ENCODE assay signal across 24 cellular contexts in the genomic region with DNA sequence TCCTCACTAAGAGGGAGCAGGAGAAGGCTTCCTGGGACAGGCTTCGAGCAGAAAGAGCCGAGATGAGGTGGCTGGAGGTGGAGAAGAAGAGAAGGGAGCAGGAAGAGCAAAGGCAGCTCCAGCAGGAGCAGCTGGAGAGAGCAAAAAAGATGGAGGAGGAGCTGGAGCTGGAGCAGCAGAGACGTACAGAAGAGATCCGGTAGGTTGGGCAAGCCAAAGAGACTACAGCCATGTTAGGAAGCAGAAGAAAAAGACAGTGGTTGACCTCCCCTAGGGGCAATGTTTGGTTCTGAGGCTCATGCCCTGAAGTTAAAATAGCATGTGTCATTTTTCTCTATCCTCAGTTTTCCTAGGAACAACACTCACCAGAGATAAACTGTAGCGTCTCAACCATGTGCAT. TPM values are rescaled to one million over a fixed set of nuclear protein-coding genes. Genes with fewer than 3 reads are reported as not detected.
DNase-seq lines count a peak whose midpoint lies in the region; ATAC-seq, FAIRE-seq and TF ChIP-seq lines count a peak whose summit lies in the region.
"Had no signal": no experiment of that assay in that cellular context is flagged by ENCODE, and none has a peak within 500 bp of the region (broad histone marks: within the 10 kb centered on the region; RNA-seq: fewer than 3 reads in every experiment).

No MANE protein-coding gene starts in this region.

- peak overlapping the region; percentile 8 for H3K27ac Mint-ChIP-seq in activated CD8-positive, alpha-beta T cell treated with anti-CD3 and anti-CD28 coated beads, Interleukin-2, amount 10 ng/mL, durations not matched to agents 7 days and 5 days
- no peak overlapping the region for H3K27ac Mint-ChIP-seq in activated CD8-positive, alpha-beta T cell treated with anti-CD3 and anti-CD28 coated beads for 36 hours
- peak overlapping the region; percentile 13 for H3K27ac Mint-ChIP-seq in nephron progenitor cell
- H3K27ac Mint-ChIP-seq: B cell; CD4-positive, CD25-positive, alpha-beta regulatory T cell had no signal

- POLR2A ChIA-PET in activated CD8-positive, alpha-beta T cell treated with anti-CD3 and anti-CD28 coated beads, Interleukin-2, amount 10 ng/mL, durations not matched to agents 7 days and 5 days (lab: Charles Lee) = no interaction called here
- POLR2A ChIA-PET in activated CD8-positive, alpha-beta T cell treated with anti-CD3 and anti-CD28 coated beads for 36 hours (lab: Charles Lee) = no interaction called here
- POLR2A ChIA-PET in K562 (lab: Yijun Ruan, JAX) = interaction anchor here (1.4 kb wide), 1 partner anchor 9 kb away, joined by 3 read pairs; no protein-coding TSS in a partner anchor

- FAIRE-seq in K562 (lab: Jason Lieb, UNC) = no peak
- FAIRE-seq: A204.1, D721Med, GM12878, H54 had no signal

- H3K4me1 Mint-ChIP-seq in activated CD8-positive, alpha-beta T cell treated with anti-CD3 and anti-CD28 coated beads, Interleukin-2, amount 10 ng/mL, durations not matched to agents 7 days and 5 days (ENCODE audit: low read depth) = peaks cover 2% of the 10 kb centered on the region
- H3K4me1 Mint-ChIP-seq in activated CD8-positive, alpha-beta T cell treated with anti-CD3 and anti-CD28 coated beads for 36 hours (ENCODE audit: low read depth) = peaks cover 2% of the 10 kb centered on the region
- peaks cover 15% of the 10 kb centered on the region for H3K4me1 Mint-ChIP-seq in nephron progenitor cell
- H3K4me1 Mint-ChIP-seq: B cell; CD8-positive, alpha-beta memory T cell had no signal

- no peak for ATAC-seq in activated CD8-positive, alpha-beta T cell treated with anti-CD3 and anti-CD28 coated beads, Interleukin-2, amount 10 ng/mL, durations not matched to agents 7 days and 5 days
- no peak for ATAC-seq in activated CD8-positive, alpha-beta T cell treated with anti-CD3 and anti-CD28 coated beads for 36 hours
- ATAC-seq in K562 (peak; percentile 49; the same call in 2 of the 3 replicates), HG03196 (IDR thresholded peaks at IDR 0.05; ENCODE audit: unreplicated experiment) (no peak)
- ATAC-seq: GM12878 had no signal

- no peak for TF ChIP-seq EP300 in K562 (IDR thresholded peaks at IDR 0.05; ENCODE audit: low read length)
- no peak for TF ChIP-seq EP300 in esophagus muscularis mucosa (IDR thresholded peaks at IDR 0.05)

- TF ChIP-seq RAD21 in K562 (CRISPR knock-in tag; conservative IDR thresholded peaks at IDR 0.05 in 1 of 2, IDR thresholded peaks at IDR 0.05 in 1 of 2) = no peak

- CTCF ChIA-PET in activated CD8-positive, alpha-beta T cell treated with anti-CD3 and anti-CD28 coated beads, Interleukin-2, amount 10 ng/mL, durations not matched to agents 7 days and 5 days (lab: Charles Lee) = interaction anchor here (0.9 kb wide), 1 partner anchor 15 kb away, joined by 3 read pairs; no protein-coding TSS in a partner anchor
- CTCF ChIA-PET in activated CD8-positive, alpha-beta T cell treated with anti-CD3 and anti-CD28 coated beads for 36 hours (lab: Charles Lee) = interaction anchor here (4.1 kb wide), 1 partner anchor 15 kb away, joined by 18 read pairs; no protein-coding TSS in a partner anchor
- CTCF ChIA-PET in K562 (lab: Yijun Ruan, JAX; ENCODE audit: low intra/inter-chr PET ratio) = no interaction called here

- TF ChIP-seq CTCF in activated CD8-positive, alpha-beta T cell treated with anti-CD3 and anti-CD28 coated beads for 36 hours (IDR thresholded peaks at IDR 0.05) = no peak
- no peak for TF ChIP-seq CTCF in K562 (IDR thresholded peaks at IDR 0.05 in 2 of 3, conservative IDR thresholded peaks at IDR 0.05 in 1 of 3; ENCODE audit: insufficient read depth in 2 of 3, low read depth in 1 of 3, low read length in 3 of 3)
- TF ChIP-seq CTCF in esophagus muscularis mucosa (IDR thresholded peaks at IDR 0.05) = no peak
- no peak for TF ChIP-seq CTCF in nephron progenitor cell (IDR thresholded peaks at IDR 0.05)
- TF ChIP-seq CTCF in thyroid gland (IDR thresholded peaks at IDR 0.05) = no peak

- H3K4me3 ChIP-seq in K562 (no peak overlapping the region), esophagus muscularis mucosa (no peak overlapping the region), thyroid gland (replicated peaks in 1 of 3) (no peak overlapping the region)
- H3K4me3 ChIP-seq: BLaER1, GM12878 had no signal

- no TSS peak for BruUV-seq in K562 (replicated peaks; lab: Mats Ljungman, UMichigan)

- H3K27me3 Mint-ChIP-seq in activated CD8-positive, alpha-beta T cell treated with anti-CD3 and anti-CD28 coated beads, Interleukin-2, amount 10 ng/mL, durations not matched to agents 7 days and 5 days (ENCODE audit: low read depth) = peaks cover 11% of the 10 kb centered on the region
- H3K27me3 Mint-ChIP-seq in activated CD8-positive, alpha-beta T cell treated with anti-CD3 and anti-CD28 coated beads for 36 hours = peaks cover 4% of the 10 kb centered on the region
- H3K27me3 Mint-ChIP-seq in nephron progenitor cell (ENCODE audit: low read depth, poor library complexity) = peaks cover 16% of the 10 kb centered on the region
- H3K27me3 Mint-ChIP-seq: B cell had no signal

- H3K4me1 ChIP-seq in K562 (replicated peaks in 1 of 2; ENCODE audit: control insufficient read depth in 2 of 2, insufficient read depth in 2 of 2, low read length in 2 of 2) = no peaks in the 10 kb centered on the region; a peak in 1 of 5 replicates
- H3K4me1 ChIP-seq in esophagus muscularis mucosa = no peaks in the 10 kb centered on the region
- no peaks in the 10 kb centered on the region for H3K4me1 ChIP-seq in thyroid gland
- H3K4me1 ChIP-seq: BLaER1 had no signal

- no peaks in the 10 kb centered on the region for H3K9me1 ChIP-seq in K562 (ENCODE audit: control insufficient read depth, insufficient read depth, low read length)

- H3K36me3 ChIP-seq in K562 (ENCODE audit: control insufficient read depth, insufficient read depth, low read length) (no peaks in the 10 kb centered on the region), esophagus muscularis mucosa (no peaks in the 10 kb centered on the region), thyroid gland (no peaks in the 10 kb centered on the region)
- H3K36me3 ChIP-seq: BLaER1 had no signal

- in situ Hi-C loops in K562 (cut with MboI) = no loop called here

- no peaks in the 10 kb centered on the region for H4K20me1 ChIP-seq in K562 (replicated peaks; ENCODE audit: control insufficient read depth, insufficient read depth, low read length)
- H4K20me1 ChIP-seq: BLaER1 had no signal

- H3K4me3 Mint-ChIP-seq in activated CD8-positive, alpha-beta T cell treated with anti-CD3 and anti-CD28 coated beads, Interleukin-2, amount 10 ng/mL, durations not matched to agents 7 days and 5 days = no peak overlapping the region
- H3K4me3 Mint-ChIP-seq in activated CD8-positive, alpha-beta T cell treated with anti-CD3 and anti-CD28 coated beads for 36 hours = no peak overlapping the region
- no peak overlapping the region for H3K4me3 Mint-ChIP-seq in nephron progenitor cell
- H3K4me3 Mint-ChIP-seq: B cell; CD4-positive, CD25-positive, alpha-beta regulatory T cell; CD8-positive, alpha-beta memory T cell had no signal

- TF ChIP-seq POLR2A in K562 (conservative IDR thresholded peaks at IDR 0.05) (no peak), esophagus muscularis mucosa (IDR thresholded peaks at IDR 0.05; ENCODE audit: low read depth) (no peak), thyroid gland (IDR thresholded peaks at IDR 0.05) (no peak)

- no peaks in the 10 kb centered on the region for H3K36me3 Mint-ChIP-seq in activated CD8-positive, alpha-beta T cell treated with anti-CD3 and anti-CD28 coated beads, Interleukin-2, amount 10 ng/mL, durations not matched to agents 7 days and 5 days (ENCODE audit: low read depth)
- H3K36me3 Mint-ChIP-seq in activated CD8-positive, alpha-beta T cell treated with anti-CD3 and anti-CD28 coated beads for 36 hours (ENCODE audit: low read depth) = no peaks in the 10 kb centered on the region
- no peaks in the 10 kb centered on the region for H3K36me3 Mint-ChIP-seq in nephron progenitor cell (ENCODE audit: low read depth)
- H3K36me3 Mint-ChIP-seq: CD4-positive, CD25-positive, alpha-beta regulatory T cell; CD8-positive, alpha-beta memory T cell had no signal

- no peak overlapping the region for H2AFZ ChIP-seq in K562 (ENCODE audit: low read depth, low read length)

- H3K27me3 ChIP-seq in K562 (ENCODE audit: control insufficient read depth in 2 of 2, insufficient read depth in 2 of 2, low read length in 2 of 2) = peaks cover 3 to 23% of the 10 kb centered on the region in 2 experiments; a peak in 4 of 5 replicates
- no peaks in the 10 kb centered on the region for H3K27me3 ChIP-seq in esophagus muscularis mucosa
- no peaks in the 10 kb centered on the region for H3K27me3 ChIP-seq in thyroid gland
- H3K27me3 ChIP-seq: BLaER1 had no signal

- no peaks in the 10 kb centered on the region for H3K9me3 Mint-ChIP-seq in activated CD8-positive, alpha-beta T cell treated with anti-CD3 and anti-CD28 coated beads, Interleukin-2, amount 10 ng/mL, durations not matched to agents 7 days and 5 days (ENCODE audit: insufficient read depth)
- no peaks in the 10 kb centered on the region for H3K9me3 Mint-ChIP-seq in activated CD8-positive, alpha-beta T cell treated with anti-CD3 and anti-CD28 coated beads for 36 hours
- H3K9me3 Mint-ChIP-seq in nephron progenitor cell = no peaks in the 10 kb centered on the region
- H3K9me3 Mint-ChIP-seq: CD4-positive, CD25-positive, alpha-beta regulatory T cell; CD8-positive, alpha-beta memory T cell had no signal

- intact Hi-C loops in activated CD8-positive, alpha-beta T cell treated with anti-CD3 and anti-CD28 coated beads for 36 hours (cut with micrococcal nuclease) = no loop called here
- intact Hi-C loops in K562 (cut with micrococcal nuclease) = no loop called here
- intact Hi-C loops in esophagus muscularis mucosa (cut with DNase I) = no loop called here
- intact Hi-C loops in thyroid gland (cut with DNase I) = no loop called here

- H3K79me2 ChIP-seq in K562 (ENCODE audit: control insufficient read depth, insufficient read depth, low read length) = no peaks in the 10 kb centered on the region

- H3K27ac ChIP-seq in K562 (ENCODE audit: extremely low read depth, low read depth, low read length) (no peak overlapping the region), esophagus muscularis mucosa (replicated peaks in 1 of 4) (no peak overlapping the region), thyroid gland (no peak overlapping the region)
- H3K27ac ChIP-seq: 22Rv1, BLaER1, C4-2B had no signal

- H3K9ac ChIP-seq in K562 (ENCODE audit: insufficient read depth in 1 of 2, low read depth in 2 of 2, low read length in 2 of 2) = no peak overlapping the region
- H3K9ac ChIP-seq: BLaER1 had no signal

- no peak overlapping the region for H3K4me2 ChIP-seq in K562 (ENCODE audit: insufficient read depth, low read length)
- H3K4me2 ChIP-seq: BLaER1 had no signal

- H3K9me3 ChIP-seq in K562 (replicated peaks; ENCODE audit: control insufficient read depth, insufficient read depth, low read depth, low read length) = no peaks in the 10 kb centered on the region
- H3K9me3 ChIP-seq in esophagus muscularis mucosa = no peaks in the 10 kb centered on the region
- no peaks in the 10 kb centered on the region for H3K9me3 ChIP-seq in thyroid gland
- H3K9me3 ChIP-seq: BLaER1 had no signal

- 21% methylated on average over 5 of the region's 5 CpGs for WGBS in K562 (ENCODE audit: insufficient coverage, low coverage, missing lambda C conversion rate)
- WGBS in esophagus muscularis mucosa = 92% methylated on average over 5 of the region's 5 CpGs
- 83 to 95% methylated on average over 5 of the region's 5 CpGs for WGBS in thyroid gland, 2 donors

- DNase-seq in activated CD8-positive, alpha-beta T cell treated with anti-CD3 and anti-CD28 coated beads, Interleukin-2, amount 10 ng/mL, durations not matched to agents 7 days and 5 days = no peak
- no peak for DNase-seq in activated CD8-positive, alpha-beta T cell treated with anti-CD3 and anti-CD28 coated beads for 36 hours
- DNase-seq in K562 (ENCODE audit: extremely low read depth in 1 of 4, low spot score in 3 of 4) (no peak), esophagus muscularis mucosa (ENCODE audit: extremely low spot score) (peak; percentile 88), nephron progenitor cell (no peak), SK-N-DZ (ENCODE audit: low spot score) (no peak), thyroid gland (no peak)
- DNase-seq: CD4-positive, CD25-positive, alpha-beta regulatory T cell; CD8-positive, alpha-beta memory T cell; DMS 273 treated with DMSO at 0.1 percent for 48 hours; DMS79; EL; GDM1; GOT3; HCEC 1CT had no signal

RNA-seq across cellular contexts. Expression of gene SUMO1, which starts 45.1 kb away (rescaled TPM):
- total RNA-seq in activated CD8-positive, alpha-beta T cell treated with anti-CD3 and anti-CD28 coated beads, Interleukin-2, amount 10 ng/mL, durations not matched to agents 7 days and 5 days = 10 to 100 TPM; 98.2 to 99.2 TPM
- total RNA-seq in activated CD8-positive, alpha-beta T cell treated with anti-CD3 and anti-CD28 coated beads for 36 hours = 100 to 1,000 TPM; 114 to 115 TPM
- 5.2 and 14.5 TPM in 2 replicates for total RNA-seq in K562 (2011; cell fraction: chromatin; rRNA removed; ENCODE audit: low replicate concordance)
- total RNA-seq in K562 (2011; cell fraction: nucleolus; rRNA removed) = 4.6 and 4.7 TPM in 2 replicates
- 12.6 and 18.8 TPM in 2 replicates for total RNA-seq in K562 (2011; cell fraction: nucleoplasm; rRNA removed)
- 63.7 and 67.3 TPM in 2 replicates for total RNA-seq in K562 (2014; rRNA removed)
- total RNA-seq in K562 (2014; rRNA removed; fragmentation: Illumina TruSeq; extraction: Trizol) = 110 and 126 TPM in 2 replicates
- 82.8 and 92.0 TPM in 2 replicates for total RNA-seq in K562 (2015; rRNA removed; fragmentation: Illumina TruSeq; extraction: Trizol)
- 67.5 and 70.0 TPM in 2 replicates for total RNA-seq in K562 (2021)
- 63.1 and 84.6 TPM in 2 replicates for polyA plus RNA-seq in K562 (2011; rRNA removed)
- polyA plus RNA-seq in K562 (2011; cell fraction: cytosol; rRNA removed) = 11.1 and 31.6 TPM in 2 replicates
- polyA plus RNA-seq in K562 (2011; cell fraction: nucleus; rRNA removed) = 8.5 and 18.8 TPM in 2 replicates
- 67.5 and 110 TPM in 2 replicates for polyA plus RNA-seq in K562 (2012)
- polyA plus RNA-seq in K562 (2014; fragmentation: Illumina TruSeq; extraction: Trizol) = 117 and 140 TPM in 2 replicates
- polyA plus RNA-seq in K562 (2014; fragmentation: Nextera tagmentation; extraction: Ambion mirVana) = 100 to 1,000 TPM; 279 to 292 TPM
- polyA plus RNA-seq in K562 (2014; rRNA removed) = 79.6 and 83.2 TPM in 2 replicates
- polyA minus RNA-seq in K562 (2011; rRNA and poly(A)+ RNA removed) = 50.1 and 50.8 TPM in 2 replicates
- 23.3 and 28.9 TPM in 2 replicates for polyA minus RNA-seq in K562 (2011; cell fraction: cytosol; rRNA and poly(A)+ RNA removed)
- 4.3 and 9.1 TPM in 2 replicates for polyA minus RNA-seq in K562 (2011; cell fraction: nucleus; rRNA and poly(A)+ RNA removed)
- 10 to 100 TPM; 54.6 to 85.6 (median 74.3) TPM for total RNA-seq in esophagus muscularis mucosa
- 230 and 252 TPM in 2 replicates for polyA plus RNA-seq in SK-N-DZ (2014; cell fraction: cytosol; rRNA removed)
- polyA plus RNA-seq in SK-N-DZ (2014; cell fraction: nucleus; rRNA removed) = 121 and 133 TPM in 2 replicates
- 100 to 1,000 TPM in 2 of 4 donors, 10 to 100 TPM in 2; 91.0 to 121 (median 102) TPM for total RNA-seq in thyroid gland
